In the genomic region with DNA sequence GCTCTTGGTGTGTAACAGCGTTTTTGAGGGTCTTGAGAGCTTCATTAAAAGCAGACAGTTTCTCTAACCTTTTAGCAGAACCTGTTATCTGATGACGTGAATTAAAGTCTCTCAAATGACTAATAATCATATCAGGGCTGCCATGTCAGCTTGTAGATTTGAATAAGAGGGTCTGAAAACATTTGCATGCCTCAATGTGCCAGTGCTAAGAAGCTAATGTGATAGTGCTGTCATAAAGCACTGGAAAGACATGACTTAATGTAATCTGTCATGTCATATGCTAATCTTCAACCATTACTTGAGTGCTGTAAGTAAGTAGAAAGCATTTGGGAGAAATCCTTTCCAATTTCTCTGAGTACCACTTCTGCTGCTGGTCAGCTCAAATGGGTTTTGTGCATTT, we compare ENCODE assay signal across 16 cellular contexts.
"Had no signal": no experiment of that assay in that cellular context is flagged by ENCODE, and none has a peak within 500 bp of the region (broad histone marks: within the 10 kb centered on the region; RNA-seq: fewer than 3 reads in every experiment).

No MANE protein-coding gene starts in this region.

- H3K27me3 ChIP-seq: heart left ventricle, neutrophil, right atrium auricular region, stomach had no signal

- H3K27ac Mint-ChIP-seq: naive thymus-derived CD4-positive, alpha-beta T cell; nephron progenitor cell had no signal

- H3K4me3 ChIP-seq: heart left ventricle, right atrium auricular region, stomach, thoracic aorta had no signal

- H3K4me1 ChIP-seq: right atrium auricular region, stomach had no signal

- DNase-seq: effector memory CD4-positive, alpha-beta T cell; heart left ventricle; hippocampal formation; kidney glomerular epithelial cell; mammary epithelial cell; naive thymus-derived CD4-positive, alpha-beta T cell; nephron progenitor cell; posterior cingulate gyrus; small intestine; stimulated activated CD4-positive, alpha-beta T cell treated with anti-CD3 and anti-CD28 coated beads, Interleukin-12 subunit alpha, Interleukin-12 subunit beta, amount 100 ng/mL, for 4 hours; stimulated activated naive CD4-positive, alpha-beta T cell; stomach; substantia nigra had no signal

- H3K9me3 ChIP-seq: heart left ventricle, neutrophil, right atrium auricular region, stomach, thoracic aorta had no signal

- H3K4me3 Mint-ChIP-seq: naive thymus-derived CD4-positive, alpha-beta T cell; nephron progenitor cell had no signal

- H3K4me1 Mint-ChIP-seq: naive thymus-derived CD4-positive, alpha-beta T cell had no signal

- H3K36me3 Mint-ChIP-seq: naive thymus-derived CD4-positive, alpha-beta T cell had no signal

- H3K27ac ChIP-seq: heart left ventricle, neutrophil, right atrium auricular region, stomach, thoracic aorta had no signal

- H3K36me3 ChIP-seq: heart left ventricle, neutrophil, right atrium auricular region, stomach, thoracic aorta had no signal
